ENCODE assay signal across 8 cellular contexts in genomic region chr4:112704991-112705845, GRCh38.
A peak's percentile ranks its signal among the peaks of the same experiment; 100 is the strongest.
DNase-seq lines count a peak whose midpoint lies in the region; ATAC-seq, FAIRE-seq and TF ChIP-seq lines count a peak whose summit lies in the region.

No MANE protein-coding gene starts in this region.

- ATAC-seq in GM21737 (IDR thresholded peaks at IDR 0.05; ENCODE audit: unreplicated experiment) (peak; percentile 23), K562 (peak; percentile 65), GM18868 (IDR thresholded peaks at IDR 0.05; ENCODE audit: unreplicated experiment) (no peak)

- 18% methylated on average over 16 of the region's 43 CpGs for WGBS in K562 (ENCODE audit: insufficient coverage, low coverage, missing lambda C conversion rate)
- no CpG with 5 or more reads among the region's 43 CpGs for WGBS in iPS DF 6.9 (ENCODE audit: insufficient coverage, insufficient read length)

- no peak overlapping the region for H2AFZ ChIP-seq in K562 (ENCODE audit: low read depth, low read length)

- CTCF ChIA-PET in K562 (lab: Yijun Ruan, JAX; ENCODE audit: low intra/inter-chr PET ratio): no interaction called here

- no peak for TF ChIP-seq POLR2A in K562 (conservative IDR thresholded peaks at IDR 0.05)

- H3K4me2 ChIP-seq in DOHH2 (ENCODE audit: low read length) (peak overlapping the region; percentile 73), K562 (ENCODE audit: insufficient read depth, low read length) (no peak overlapping the region)

- no peaks in the 10 kb centered on the region for H3K79me2 ChIP-seq in DOHH2 (ENCODE audit: control insufficient read depth, low read length)
- no peaks in the 10 kb centered on the region for H3K79me2 ChIP-seq in K562 (ENCODE audit: control insufficient read depth, insufficient read depth, low read length)

- TF ChIP-seq CTCF in DOHH2 (IDR thresholded peaks at IDR 0.05; ENCODE audit: low read depth, low read length, poor library complexity, severe bottlenecking) (no peak), K562 (IDR thresholded peaks at IDR 0.05 in 2 of 3, conservative IDR thresholded peaks at IDR 0.05 in 1 of 3; ENCODE audit: insufficient read depth in 2 of 3, low read depth in 1 of 3, low read length in 3 of 3) (no peak), retinal pigment epithelial cell (conservative IDR thresholded peaks at IDR 0.05; ENCODE audit: low read depth, low read length) (no peak)

- intact Hi-C loops in K562 (cut with micrococcal nuclease): no loop called here

- no peaks in the 10 kb centered on the region for H3K36me3 ChIP-seq in DOHH2 (ENCODE audit: control insufficient read depth, low read length)
- no peaks in the 10 kb centered on the region for H3K36me3 ChIP-seq in K562 (ENCODE audit: control insufficient read depth, insufficient read depth, low read length)
- H3K36me3 ChIP-seq in iPS DF 6.9 (ENCODE audit: control insufficient read depth, insufficient read depth, low read length): no peaks in the 10 kb centered on the region

- peak overlapping the region; percentile 69 for H3K4me3 ChIP-seq in DOHH2 (ENCODE audit: low read length)
- H3K4me3 ChIP-seq in K562: no peak overlapping the region
- peak overlapping the region; percentile 57 for H3K4me3 ChIP-seq in iPS DF 6.9 (ENCODE audit: low read length)
- peak overlapping the region; percentile 38 for H3K4me3 ChIP-seq in retinal pigment epithelial cell (ENCODE audit: low read length)

- no peak for TF ChIP-seq RAD21 in K562 (CRISPR knock-in tag; conservative IDR thresholded peaks at IDR 0.05 in 1 of 2, IDR thresholded peaks at IDR 0.05 in 1 of 2)

- in situ Hi-C loops in K562 (cut with MboI): no loop called here

- DNase-seq in NCI-H345 treated with DMSO at 0.1 percent for 48 hours (lab: John Stamatoyannopoulos, UW; ENCODE audit: unreplicated experiment) (peak; percentile 1), K562 (ENCODE audit: extremely low read depth in 1 of 4, low spot score in 3 of 4) (peak in 1 of 4 experiments; percentile 30), iPS DF 6.9 (ENCODE audit: low read depth, low spot score) (no peak), retinal pigment epithelial cell (ENCODE audit: low read depth) (peak; percentile 12)
- DNase-seq in effector CD4-positive, alpha-beta T cell: no peak

- H3F3A ChIP-seq in DOHH2 (ENCODE audit: control insufficient read depth, insufficient read depth): peaks cover 5% of the 10 kb centered on the region

- H3K9me2 ChIP-seq in DOHH2 (replicated peaks; ENCODE audit: control insufficient read depth, low read length): no peaks in the 10 kb centered on the region

- peaks cover 23% of the 10 kb centered on the region for H3K4me1 ChIP-seq in DOHH2 (ENCODE audit: control insufficient read depth, low read length)
- H3K4me1 ChIP-seq in K562 (replicated peaks in 1 of 2; ENCODE audit: control insufficient read depth in 2 of 2, insufficient read depth in 2 of 2, low read length in 2 of 2): peaks cover 0 to 8% of the 10 kb centered on the region in 2 experiments; a peak in 2 of 5 replicates
- no peaks in the 10 kb centered on the region for H3K4me1 ChIP-seq in iPS DF 6.9 (ENCODE audit: control insufficient read depth, insufficient read depth, low read length)

- POLR2A ChIA-PET in K562 (lab: Yijun Ruan, JAX): interaction anchor here (0.6 kb wide), 1 partner anchor 13 kb away, joined by 4 read pairs; no protein-coding TSS in a partner anchor

- H3K9ac ChIP-seq in K562 (ENCODE audit: insufficient read depth in 1 of 2, low read depth in 2 of 2, low read length in 2 of 2): no peak overlapping the region

- H3K9me1 ChIP-seq in K562 (ENCODE audit: control insufficient read depth, insufficient read depth, low read length): no peaks in the 10 kb centered on the region

- FAIRE-seq in K562 (lab: Jason Lieb, UNC): no peak

- H3K27me3 ChIP-seq in DOHH2 (ENCODE audit: control insufficient read depth, low read length) (peaks cover 22% of the 10 kb centered on the region), K562 (ENCODE audit: control insufficient read depth in 2 of 2, insufficient read depth in 2 of 2, low read length in 2 of 2) (peaks cover 17 to 18% of the 10 kb centered on the region in 2 experiments), iPS DF 6.9 (ENCODE audit: control insufficient read depth, insufficient read depth, low read length) (no peaks in the 10 kb centered on the region)

- H3K27ac ChIP-seq in DOHH2 (ENCODE audit: low read depth, low read length) (no peak overlapping the region), K562 (ENCODE audit: extremely low read depth, low read depth, low read length) (no peak overlapping the region), iPS DF 6.9 (ENCODE audit: low read length) (no peak overlapping the region)

- no peak for TF ChIP-seq EP300 in K562 (IDR thresholded peaks at IDR 0.05; ENCODE audit: low read length)

- H3K9me3 ChIP-seq in DOHH2 (ENCODE audit: control insufficient read depth, insufficient read depth, low read length) (no peaks in the 10 kb centered on the region), K562 (replicated peaks; ENCODE audit: control insufficient read depth, insufficient read depth, low read depth, low read length) (no peaks in the 10 kb centered on the region), iPS DF 6.9 (ENCODE audit: control insufficient read depth, insufficient read depth, low read length) (no peaks in the 10 kb centered on the region)

- no TSS peak for BruUV-seq in K562 (replicated peaks; lab: Mats Ljungman, UMichigan)

- H4K20me1 ChIP-seq in DOHH2 (ENCODE audit: control insufficient read depth, insufficient read depth, low read depth, low read length) (no peaks in the 10 kb centered on the region), K562 (replicated peaks; ENCODE audit: control insufficient read depth, insufficient read depth, low read length) (no peaks in the 10 kb centered on the region)

TF ChIP-seq in K562, 482 proteins besides CTCF, POLR2A, EP300 and RAD21:
- no peak for TF ChIP-seq DNMT1 (IDR thresholded peaks at IDR 0.05)
- TF ChIP-seq ZFX (CRISPR knock-in tag; IDR thresholded peaks at IDR 0.05): no peak
- TF ChIP-seq CHAMP1 (IDR thresholded peaks at IDR 0.05): no peak
- no peak for TF ChIP-seq CLOCK (CRISPR knock-in tag; IDR thresholded peaks at IDR 0.05; ENCODE audit: borderline replicate concordance)
- no peak for TF ChIP-seq NONO (IDR thresholded peaks at IDR 0.05; ENCODE audit: low read depth in 2 of 2, low read length in 1 of 2)
- TF ChIP-seq MAFK (IDR thresholded peaks at IDR 0.05; ENCODE audit: low read length): no peak
- TF ChIP-seq HMG20B (CRISPR knock-in tag; IDR thresholded peaks at IDR 0.05): no peak
- TF ChIP-seq CGGBP1 (CRISPR knock-in tag; IDR thresholded peaks at IDR 0.05): no peak
- TF ChIP-seq NCOA1 (IDR thresholded peaks at IDR 0.05; ENCODE audit: low read depth): no peak
- TF ChIP-seq ZNF511 (CRISPR knock-in tag; IDR thresholded peaks at IDR 0.05): no peak

Comparison
In these comparisons a context has a peak if more than half of its experiments do, and no peak if none do; other contexts are left out.
1. DNase-seq: peak in NCI-H345 treated with DMSO at 0.1 percent for 48 hours (single experiment) and retinal pigment epithelial cell (single experiment); none in iPS DF 6.9 (single experiment) and effector CD4-positive, alpha-beta T cell (single experiment).